Comparison of ENCODE assay signal across 8 cellular contexts in genomic region chr18:49178736-49179135, GRCh38.
DNase-seq lines count a peak whose midpoint lies in the region; ATAC-seq and TF ChIP-seq lines count a peak whose summit lies in the region.

No MANE protein-coding gene starts in this region.

- peak; percentile 58 for TF ChIP-seq CTCF in AG09319 (IDR thresholded peaks at IDR 0.05; ENCODE audit: low read depth, low read length)
- TF ChIP-seq CTCF in ascending aorta (IDR thresholded peaks at IDR 0.05) = peak; percentile 42 to 68 (median 63)

- peak overlapping the region; percentile 45; the same call in 1 of the 2 replicates for H3K9ac ChIP-seq in GM23248

- H3K36me3 Mint-ChIP-seq in stimulated activated effector memory CD8-positive, alpha-beta T cell treated with anti-CD3 and anti-CD28 coated beads, Interleukin-12 subunit alpha, Interleukin-12 subunit beta, amount 100 ng/mL, for 72 hours = no peaks in the 10 kb centered on the region

- peaks cover 33% of the 10 kb centered on the region for H3K4me1 Mint-ChIP-seq in stimulated activated effector memory CD8-positive, alpha-beta T cell treated with anti-CD3 and anti-CD28 coated beads, Interleukin-12 subunit alpha, Interleukin-12 subunit beta, amount 100 ng/mL, for 72 hours

- H3K27ac ChIP-seq in GM23248 = 0 out of 2 replicates have a peak overlapping the region, but pooled peaks have one; percentile 52
- no peak overlapping the region for H3K27ac ChIP-seq in ascending aorta

- WGBS in GM23248 (ENCODE audit: low coverage in 1 of 2, low lambda C conversion rate in 2 of 2, missing lambda C conversion rate in 2 of 2), 2 experiments = 35 to 36% methylated on average over 3 of the region's 3 CpGs

- in situ Hi-C loops in GM23248 (cut with MboI) = loop anchor here (10.0 kb wide), 2 partner anchors 234 to 504 kb away; no protein-coding TSS in a partner anchor

- H3K79me2 ChIP-seq in GM23248 (ENCODE audit: insufficient read depth) = peaks cover 13% of the 10 kb centered on the region; the same call in 1 of the 2 replicates

- H3K4me3 ChIP-seq in GM23248 (no peak overlapping the region), ascending aorta (no peak overlapping the region)

- peaks cover 26% of the 10 kb centered on the region for H3F3A ChIP-seq in GM23248 (ENCODE audit: insufficient read depth)

- no peaks in the 10 kb centered on the region for H3K36me3 ChIP-seq in GM23248 (ENCODE audit: low read depth)
- H3K36me3 ChIP-seq in ascending aorta = no peaks in the 10 kb centered on the region

- H2AFZ ChIP-seq in GM23248 = no peak overlapping the region

- H3K4me3 Mint-ChIP-seq in stimulated activated effector memory CD8-positive, alpha-beta T cell treated with anti-CD3 and anti-CD28 coated beads, Interleukin-12 subunit alpha, Interleukin-12 subunit beta, amount 100 ng/mL, for 72 hours = no peak overlapping the region

- H3K27me3 ChIP-seq in GM23248 (replicated peaks; ENCODE audit: insufficient read depth) (no peaks in the 10 kb centered on the region), ascending aorta (no peaks in the 10 kb centered on the region)

- H3K9me3 Mint-ChIP-seq in stimulated activated effector memory CD8-positive, alpha-beta T cell treated with anti-CD3 and anti-CD28 coated beads, Interleukin-12 subunit alpha, Interleukin-12 subunit beta, amount 100 ng/mL, for 72 hours = no peaks in the 10 kb centered on the region

- DNase-seq in AG09319 (ENCODE audit: extremely low read depth, low read depth) (no peak), GM23248 (peak; percentile 58), ascending aorta (ENCODE audit: low spot score in 2 of 2) (no peak), left colon (peak in 1 of 2 donors; percentile 35), ecto neural progenitor cell (ENCODE audit: low spot score) (no peak), KG1 (lab: John Stamatoyannopoulos, UW) (no peak)
- no peak for DNase-seq in stimulated activated effector memory CD8-positive, alpha-beta T cell treated with anti-CD3 and anti-CD28 coated beads, Interleukin-12 subunit alpha, Interleukin-12 subunit beta, amount 100 ng/mL, for 72 hours (ENCODE audit: low spot score in 2 of 2)

- no peaks in the 10 kb centered on the region for H4K20me1 ChIP-seq in GM23248 (ENCODE audit: insufficient read depth)

- intact Hi-C loops in ascending aorta (cut with DNase I) (loop anchor here (2.0 to 10.0 kb wide), 3 partner anchors 134 to 402 kb away; no protein-coding TSS in a partner anchor), left colon (cut with DNase I, micrococcal nuclease) (loop anchor here in 1 of 2 donors (10.0 kb wide), 1 partner anchor 504 kb away; no protein-coding TSS in a partner anchor)

- ATAC-seq in left colon (peak; percentile 39), HG03280 (IDR thresholded peaks at IDR 0.05; ENCODE audit: unreplicated experiment) (no peak)
- ATAC-seq in stimulated activated effector memory CD8-positive, alpha-beta T cell treated with anti-CD3 and anti-CD28 coated beads, Interleukin-12 subunit alpha, Interleukin-12 subunit beta, amount 100 ng/mL, for 72 hours = no peak

- H3K27ac Mint-ChIP-seq in stimulated activated effector memory CD8-positive, alpha-beta T cell treated with anti-CD3 and anti-CD28 coated beads, Interleukin-12 subunit alpha, Interleukin-12 subunit beta, amount 100 ng/mL, for 72 hours = no peak overlapping the region

- H3K9me3 ChIP-seq in GM23248 (ENCODE audit: low read depth) (no peaks in the 10 kb centered on the region), ascending aorta (no peaks in the 10 kb centered on the region)

- peaks cover 40% of the 10 kb centered on the region for H3K4me1 ChIP-seq in GM23248 (ENCODE audit: insufficient read depth)
- H3K4me1 ChIP-seq in ascending aorta = peaks cover 0 to 4% of the 10 kb centered on the region in 2 donors

- peak overlapping the region; percentile 64 for H3K4me2 ChIP-seq in GM23248 (ENCODE audit: unreplicated experiment)

- H3K9me2 ChIP-seq in GM23248 (ENCODE audit: insufficient read depth) = no peaks in the 10 kb centered on the region
